19 cellular contexts compared by ENCODE assay signal in the genomic region with DNA sequence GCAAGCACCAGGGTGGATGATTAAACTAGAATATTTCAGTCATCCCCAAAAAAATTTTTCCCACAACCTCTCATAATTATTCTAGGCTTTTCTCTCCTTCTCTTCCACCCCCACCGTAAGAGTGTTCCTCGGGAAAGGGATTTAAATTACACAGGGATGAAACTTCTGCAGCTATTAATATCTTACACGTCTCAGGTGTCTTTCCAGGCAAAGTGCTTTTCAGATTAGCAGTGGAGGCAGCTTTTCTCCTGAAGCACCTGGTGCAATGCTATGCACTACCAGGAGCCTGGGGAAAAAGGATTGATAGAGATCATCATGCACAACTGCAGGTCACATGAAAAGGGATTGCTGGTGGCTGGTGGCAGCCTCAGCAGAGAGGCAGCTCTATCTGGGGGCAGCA.
"Had no signal": no experiment of that assay in that cellular context is flagged by ENCODE, and none has a peak within 500 bp of the region (broad histone marks: within the 10 kb centered on the region; RNA-seq: fewer than 3 reads in every experiment).

No MANE protein-coding gene starts in this region.

- H3K9me3 ChIP-seq: esophagus squamous epithelium, sigmoid colon, suprapubic skin, vagina had no signal

- H3K4me1 ChIP-seq: esophagus squamous epithelium, neural progenitor cell, parathyroid adenoma, sigmoid colon, spleen, vagina had no signal

- H3K36me3 ChIP-seq: esophagus squamous epithelium, neural progenitor cell, sigmoid colon, spleen, suprapubic skin, vagina had no signal

- H3K79me2 ChIP-seq: parathyroid adenoma had no signal

- H3K4me2 ChIP-seq: neural progenitor cell had no signal

- H3K4me3 ChIP-seq: esophagus squamous epithelium, neural progenitor cell, sigmoid colon, skin epidermis, spleen, suprapubic skin, vagina had no signal

- H3K27ac ChIP-seq: esophagus squamous epithelium, neural progenitor cell, parathyroid adenoma, sigmoid colon, skin epidermis, spleen, suprapubic skin, vagina had no signal

- H3K27me3 ChIP-seq: esophagus squamous epithelium, neural progenitor cell, sigmoid colon, spleen, suprapubic skin, vagina had no signal

- H3K9ac ChIP-seq: neural progenitor cell, parathyroid adenoma had no signal

- H2AFZ ChIP-seq: neural progenitor cell, parathyroid adenoma had no signal

- DNase-seq: cortex of kidney; effector memory CD8-positive, alpha-beta T cell; erythroblast; esophagus squamous epithelium; foreskin melanocyte; kidney; mesendoderm; midbrain; naive thymus-derived CD4-positive, alpha-beta T cell; right cardiac atrium; sigmoid colon; spleen; stimulated activated CD4-positive, alpha-beta T cell treated with anti-CD3 and anti-CD28 coated beads, Interleukin-2, amount 100 ng/mL, for 48 hours; stimulated activated naive B cell treated with anti-CD40 and anti-IgM and Interleukin-4, amounts not matched to agents 10 μg/mL and 1 μg/mL and 100 μg/mL, for 72 hours had no signal
